Comparison of ENCODE assay signal across 14 cellular contexts in the genomic region with DNA sequence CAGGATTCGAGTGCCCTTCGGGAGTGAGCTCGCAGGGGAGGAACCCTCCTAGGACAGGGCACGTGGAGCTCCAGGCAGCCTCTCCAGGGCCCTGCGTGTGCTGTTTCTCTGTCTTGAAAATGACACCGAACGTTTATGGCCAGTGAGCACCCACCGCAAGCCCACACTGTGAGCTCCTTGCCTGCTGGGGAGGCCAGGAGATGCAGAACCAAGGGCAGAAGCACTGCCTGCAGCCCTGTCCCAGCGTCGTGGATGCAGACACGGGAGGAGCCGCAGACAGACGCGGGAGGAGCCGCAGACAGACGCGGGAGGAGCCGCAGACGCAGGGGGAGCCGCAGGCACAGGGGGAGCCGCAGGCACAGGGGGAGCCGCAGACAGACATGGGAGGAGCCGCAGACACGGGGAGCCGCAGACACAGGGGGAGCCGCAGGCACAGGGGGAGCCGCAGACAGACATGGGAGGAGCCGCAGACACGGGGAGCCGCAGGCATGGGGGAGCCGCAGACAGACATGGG.
"Had no signal": no experiment of that assay in that cellular context is flagged by ENCODE, and none has a peak within 500 bp of the region (broad histone marks: within the 10 kb centered on the region; RNA-seq: fewer than 3 reads in every experiment).

No MANE protein-coding gene starts in this region.

- H3K27me3 Mint-ChIP-seq: activated CD4-positive, alpha-beta memory T cell treated with anti-CD3 and anti-CD28 coated beads, Interleukin-2, amount 10 ng/mL, durations not matched to agents 7 days and 5 days; activated naive CD4-positive, alpha-beta T cell treated with anti-CD3 and anti-CD28 coated beads, Interleukin-2, amount 50 U/mL, for 24 hours; activated T-cell treated with anti-CD3 and anti-CD28 coated beads, Interleukin-2, amount 50 U/mL, for 24 hours; stimulated activated naive CD8-positive, alpha-beta T cell treated with anti-CD3 and anti-CD28 coated beads, Interleukin-15, amount 100 ng/mL, for 72 hours had no signal

- H3K27ac ChIP-seq: body of pancreas, coronary artery, esophagus muscularis mucosa, neutrophil, testis had no signal

- H3K9me3 ChIP-seq: body of pancreas, esophagus muscularis mucosa, neutrophil, testis had no signal

- H3K27me3 ChIP-seq: body of pancreas, neutrophil, testis had no signal

- H3K4me3 Mint-ChIP-seq: activated CD4-positive, alpha-beta memory T cell treated with anti-CD3 and anti-CD28 coated beads, Interleukin-2, amount 10 ng/mL, durations not matched to agents 7 days and 5 days; activated naive CD4-positive, alpha-beta T cell treated with anti-CD3 and anti-CD28 coated beads, Interleukin-2, amount 50 U/mL, for 24 hours; activated T-cell treated with anti-CD3 and anti-CD28 coated beads, Interleukin-2, amount 50 U/mL, for 24 hours; immature natural killer cell; stimulated activated naive CD8-positive, alpha-beta T cell treated with anti-CD3 and anti-CD28 coated beads, Interleukin-15, amount 100 ng/mL, for 72 hours had no signal

- ATAC-seq: body of pancreas; stimulated activated naive CD8-positive, alpha-beta T cell treated with anti-CD3 and anti-CD28 coated beads, Interleukin-15, amount 100 ng/mL, for 72 hours had no signal

- H3K4me1 ChIP-seq: body of pancreas, esophagus muscularis mucosa, testis had no signal

- H3K27ac Mint-ChIP-seq: activated CD4-positive, alpha-beta memory T cell treated with anti-CD3 and anti-CD28 coated beads, Interleukin-2, amount 10 ng/mL, durations not matched to agents 7 days and 5 days; activated naive CD4-positive, alpha-beta T cell treated with anti-CD3 and anti-CD28 coated beads, Interleukin-2, amount 50 U/mL, for 24 hours; activated T-cell treated with anti-CD3 and anti-CD28 coated beads, Interleukin-2, amount 50 U/mL, for 24 hours; immature natural killer cell; stimulated activated naive CD8-positive, alpha-beta T cell treated with anti-CD3 and anti-CD28 coated beads, Interleukin-15, amount 100 ng/mL, for 72 hours had no signal

- DNase-seq: activated CD4-positive, alpha-beta memory T cell treated with anti-CD3 and anti-CD28 coated beads, Interleukin-2, amount 10 ng/mL, durations not matched to agents 7 days and 5 days; activated CD4-positive, alpha-beta T cell treated with anti-CD3 and anti-CD28 coated beads for 4 hours; amniotic stem cell; central memory CD4-positive, alpha-beta T cell; immature natural killer cell; small intestine; stimulated activated naive CD8-positive, alpha-beta T cell treated with anti-CD3 and anti-CD28 coated beads, Interleukin-15, amount 100 ng/mL, for 72 hours; testis had no signal

- H3K9me3 Mint-ChIP-seq: activated naive CD4-positive, alpha-beta T cell treated with anti-CD3 and anti-CD28 coated beads, Interleukin-2, amount 50 U/mL, for 24 hours; activated T-cell treated with anti-CD3 and anti-CD28 coated beads, Interleukin-2, amount 50 U/mL, for 24 hours; stimulated activated naive CD8-positive, alpha-beta T cell treated with anti-CD3 and anti-CD28 coated beads, Interleukin-15, amount 100 ng/mL, for 72 hours had no signal

- H3K4me1 Mint-ChIP-seq: activated CD4-positive, alpha-beta memory T cell treated with anti-CD3 and anti-CD28 coated beads, Interleukin-2, amount 10 ng/mL, durations not matched to agents 7 days and 5 days; activated naive CD4-positive, alpha-beta T cell treated with anti-CD3 and anti-CD28 coated beads, Interleukin-2, amount 50 U/mL, for 24 hours; immature natural killer cell; stimulated activated naive CD8-positive, alpha-beta T cell treated with anti-CD3 and anti-CD28 coated beads, Interleukin-15, amount 100 ng/mL, for 72 hours had no signal

- H3K36me3 Mint-ChIP-seq: activated naive CD4-positive, alpha-beta T cell treated with anti-CD3 and anti-CD28 coated beads, Interleukin-2, amount 50 U/mL, for 24 hours; immature natural killer cell had no signal

- H3K4me3 ChIP-seq: body of pancreas, coronary artery, esophagus muscularis mucosa, testis had no signal

- H3K36me3 ChIP-seq: esophagus muscularis mucosa, neutrophil had no signal
